Comparison of ENCODE assay signal across 1 cellular context in the genomic region with DNA sequence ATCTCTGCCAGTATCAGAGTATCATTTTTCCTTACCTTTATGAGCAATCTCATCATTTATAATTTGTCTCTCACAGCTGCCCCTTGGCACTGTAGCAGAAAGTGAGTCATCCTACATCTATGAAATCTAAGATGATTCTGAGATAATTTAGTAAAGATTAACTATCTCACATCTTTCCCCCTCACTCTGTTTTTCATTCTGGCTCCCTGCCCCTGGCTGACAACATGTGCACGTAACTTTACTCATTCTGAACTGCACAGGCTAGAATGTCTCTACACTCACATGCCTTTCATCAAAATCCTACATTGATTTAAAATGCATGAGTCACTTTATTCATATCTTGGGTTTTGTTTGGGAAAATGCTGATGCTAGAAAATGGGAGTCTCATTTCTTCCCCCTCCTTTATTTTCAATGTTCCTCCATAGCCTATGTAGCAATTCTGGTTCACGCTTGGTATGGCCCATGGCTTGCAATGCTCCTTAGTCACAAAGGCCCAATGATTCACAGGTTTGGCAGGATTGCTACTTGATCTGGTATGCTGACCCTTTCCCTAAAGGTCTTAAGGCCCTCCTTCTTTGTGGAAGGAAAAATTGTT.
TF ChIP-seq lines count a peak whose summit lies in the region.

No MANE protein-coding gene starts in this region.

TF ChIP-seq in SK-N-SH, 30 proteins besides CTCF, POLR2A, EP300 and RAD21 (continued from another document):
- TF ChIP-seq, protein P1, sequence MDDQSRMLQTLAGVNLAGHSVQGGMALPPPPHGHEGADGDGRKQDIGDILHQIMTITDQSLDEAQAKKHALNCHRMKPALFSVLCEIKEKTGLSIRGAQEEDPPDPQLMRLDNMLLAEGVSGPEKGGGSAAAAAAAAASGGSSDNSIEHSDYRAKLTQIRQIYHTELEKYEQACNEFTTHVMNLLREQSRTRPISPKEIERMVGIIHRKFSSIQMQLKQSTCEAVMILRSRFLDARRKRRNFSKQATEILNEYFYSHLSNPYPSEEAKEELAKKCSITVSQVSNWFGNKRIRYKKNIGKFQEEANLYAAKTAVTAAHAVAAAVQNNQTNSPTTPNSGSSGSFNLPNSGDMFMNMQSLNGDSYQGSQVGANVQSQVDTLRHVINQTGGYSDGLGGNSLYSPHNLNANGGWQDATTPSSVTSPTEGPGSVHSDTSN (IDR thresholded peaks at IDR 0.05): peak; percentile 92
- peak; percentile 66 for TF ChIP-seq POLR2AphosphoS5 (IDR thresholded peaks at IDR 0.05; ENCODE audit: low read depth, low read length)
